In the genomic region with DNA sequence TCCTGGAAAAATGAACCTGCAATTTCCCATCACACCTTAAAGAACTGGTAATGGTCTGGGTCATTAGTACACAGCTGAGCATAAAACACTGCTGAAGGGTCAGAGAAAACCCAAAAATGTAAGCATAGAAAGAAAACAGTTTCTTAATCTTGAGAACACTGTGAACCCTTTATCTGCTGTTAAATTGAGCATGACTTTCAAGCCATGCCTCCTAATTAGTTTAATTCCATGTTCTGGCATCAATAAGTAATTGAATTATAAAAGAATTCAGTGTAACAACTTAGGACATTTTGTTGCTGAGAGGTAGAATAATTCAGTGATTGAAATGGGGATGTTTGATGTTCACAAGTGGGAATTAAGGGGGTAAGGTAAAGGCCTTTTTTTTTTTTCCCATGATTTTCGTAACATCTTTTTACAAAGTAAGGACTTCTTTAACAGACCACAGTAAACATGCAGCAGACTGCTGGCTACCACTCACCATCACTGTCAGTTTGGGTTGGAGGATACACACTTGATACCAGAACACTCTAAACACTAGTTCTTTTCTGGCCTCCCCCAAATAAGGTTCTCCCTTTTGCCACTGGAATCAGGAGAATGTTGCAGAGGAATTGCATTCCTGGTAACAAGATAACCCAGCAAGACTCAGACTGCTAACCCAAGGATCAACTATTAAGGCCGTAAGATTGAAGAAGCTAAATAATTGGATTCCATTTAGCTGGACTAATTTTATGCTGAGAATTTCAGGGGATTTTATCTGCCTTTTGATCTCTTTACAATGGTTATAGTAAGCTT, we compare ENCODE assay signal across 2 cellular contexts.
TF ChIP-seq lines count a peak whose summit lies in the region.

No MANE protein-coding gene starts in this region.

TF ChIP-seq in IMR-90, 13 proteins besides CTCF, POLR2A, EP300 and RAD21:
- TF ChIP-seq BHLHE40 (IDR thresholded peaks at IDR 0.05; ENCODE audit: low read depth, low read length), result no peak
- no peak for TF ChIP-seq CHD1 (IDR thresholded peaks at IDR 0.05; ENCODE audit: low read depth, low read length)
- TF ChIP-seq, protein P1, sequence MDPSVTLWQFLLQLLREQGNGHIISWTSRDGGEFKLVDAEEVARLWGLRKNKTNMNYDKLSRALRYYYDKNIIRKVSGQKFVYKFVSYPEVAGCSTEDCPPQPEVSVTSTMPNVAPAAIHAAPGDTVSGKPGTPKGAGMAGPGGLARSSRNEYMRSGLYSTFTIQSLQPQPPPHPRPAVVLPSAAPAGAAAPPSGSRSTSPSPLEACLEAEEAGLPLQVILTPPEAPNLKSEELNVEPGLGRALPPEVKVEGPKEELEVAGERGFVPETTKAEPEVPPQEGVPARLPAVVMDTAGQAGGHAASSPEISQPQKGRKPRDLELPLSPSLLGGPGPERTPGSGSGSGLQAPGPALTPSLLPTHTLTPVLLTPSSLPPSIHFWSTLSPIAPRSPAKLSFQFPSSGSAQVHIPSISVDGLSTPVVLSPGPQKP (IDR thresholded peaks at IDR 0.05; ENCODE audit: borderline replicate concordance, low read depth, low read length), result no peak
- TF ChIP-seq MAFK (IDR thresholded peaks at IDR 0.05; ENCODE audit: low read depth, low read length), result no peak
- no peak for TF ChIP-seq MXI1 (IDR thresholded peaks at IDR 0.05; ENCODE audit: borderline replicate concordance, low read depth, low read length)
- TF ChIP-seq, protein P2, sequence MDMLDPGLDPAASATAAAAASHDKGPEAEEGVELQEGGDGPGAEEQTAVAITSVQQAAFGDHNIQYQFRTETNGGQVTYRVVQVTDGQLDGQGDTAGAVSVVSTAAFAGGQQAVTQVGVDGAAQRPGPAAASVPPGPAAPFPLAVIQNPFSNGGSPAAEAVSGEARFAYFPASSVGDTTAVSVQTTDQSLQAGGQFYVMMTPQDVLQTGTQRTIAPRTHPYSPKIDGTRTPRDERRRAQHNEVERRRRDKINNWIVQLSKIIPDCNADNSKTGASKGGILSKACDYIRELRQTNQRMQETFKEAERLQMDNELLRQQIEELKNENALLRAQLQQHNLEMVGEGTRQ (IDR thresholded peaks at IDR 0.05; ENCODE audit: low read depth, low read length), result no peak
- no peak for TF ChIP-seq FOS (IDR thresholded peaks at IDR 0.05; ENCODE audit: low read depth, low read length)
- no peak for TF ChIP-seq RCOR1 (IDR thresholded peaks at IDR 0.05; ENCODE audit: insufficient replicate concordance, low read length)
- no peak for TF ChIP-seq NFE2L2 (IDR thresholded peaks at IDR 0.05; ENCODE audit: low read depth, low read length)

TF ChIP-seq in GM23338, 12 proteins besides CTCF, POLR2A, EP300 and RAD21:
- TF ChIP-seq REST (IDR thresholded peaks at IDR 0.05; ENCODE audit: unreplicated experiment) (no peak), CREB1 (CRISPR knock-in tag; IDR thresholded peaks at IDR 0.05; ENCODE audit: low read depth) (no peak), STAT1 (IDR thresholded peaks at IDR 0.05; ENCODE audit: unreplicated experiment) (no peak), EZH2 (IDR thresholded peaks at IDR 0.05; ENCODE audit: low read depth, unreplicated experiment) (no peak), POLR2AphosphoS5 (IDR thresholded peaks at IDR 0.05; ENCODE audit: low read depth) (no peak), JUNB (IDR thresholded peaks at IDR 0.05; ENCODE audit: unreplicated experiment) (no peak), EZH2phosphoT487 (IDR thresholded peaks at IDR 0.05; ENCODE audit: unreplicated experiment) (no peak)
TF ChIP-seq in GM23338: peak in this region for 0.
